Comparison of ENCODE assay signal across 8 cellular contexts in the genomic region with DNA sequence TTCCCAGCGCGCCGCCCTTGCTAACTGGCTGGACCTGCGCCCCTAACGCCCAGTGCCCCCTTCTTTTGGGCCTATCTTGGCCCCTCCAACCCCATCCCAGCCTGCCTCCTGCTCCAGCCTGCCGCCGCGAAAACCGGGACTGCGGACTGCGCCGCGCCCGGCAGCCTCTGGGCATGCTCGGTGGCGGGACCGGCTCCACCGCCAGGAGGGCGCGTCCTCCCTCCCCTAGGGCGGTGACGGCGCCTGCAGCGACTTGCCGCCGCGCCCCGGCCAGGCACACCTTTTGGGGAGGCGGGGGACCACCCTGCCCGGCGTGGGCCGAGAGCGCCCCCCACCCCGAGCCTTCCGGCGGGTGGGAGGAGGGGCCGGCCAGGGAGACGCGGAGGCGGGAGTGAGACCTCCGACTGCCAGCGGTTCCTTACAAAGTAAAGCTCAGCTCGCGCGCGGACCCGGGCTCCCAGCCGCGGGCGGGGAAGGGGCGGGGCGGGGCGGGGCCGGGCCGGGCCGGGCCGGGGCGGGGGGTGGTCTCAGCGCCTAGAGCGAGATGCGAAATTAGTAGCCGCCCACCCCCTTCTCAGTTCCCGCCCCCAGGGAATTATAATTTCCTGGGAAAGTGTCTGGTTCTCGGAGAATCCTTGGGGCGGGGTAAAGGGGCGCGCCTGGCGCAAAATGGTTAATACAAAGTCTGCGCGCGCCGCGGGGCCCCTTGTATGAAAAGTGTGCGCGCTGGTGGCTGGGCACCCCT.
DNase-seq lines count a peak whose midpoint lies in the region; ATAC-seq and TF ChIP-seq lines count a peak whose summit lies in the region.

No MANE protein-coding gene starts in this region.

- ATAC-seq in GM19455 (IDR thresholded peaks at IDR 0.05; ENCODE audit: unreplicated experiment) (peak; percentile 82), HG03460 (IDR thresholded peaks at IDR 0.05; ENCODE audit: unreplicated experiment) (peak; percentile 64)

- no peaks in the 10 kb centered on the region for H3K36me3 ChIP-seq in left ventricle myocardium inferior

- intact Hi-C loops in left ventricle myocardium inferior (cut with micrococcal nuclease) (no loop called here), posterior vena cava (cut with DNase I) (no loop called here)

- H3K9me3 ChIP-seq in left ventricle myocardium inferior (replicated peaks): no peaks in the 10 kb centered on the region

- H3K27ac ChIP-seq in angular gyrus (ENCODE audit: low read depth, low read length) (peak overlapping the region; percentile 87), left ventricle myocardium inferior (replicated peaks) (peak overlapping the region; percentile 99)

- peak overlapping the region; percentile 90 for H3K4me3 ChIP-seq in left ventricle myocardium inferior

- TF ChIP-seq CTCF in left ventricle myocardium inferior (IDR thresholded peaks at IDR 0.05; ENCODE audit: borderline replicate concordance): peak; percentile 65

- H3K4me1 ChIP-seq in left ventricle myocardium inferior: peaks cover 91% of the 10 kb centered on the region

- H3K27me3 ChIP-seq in left ventricle myocardium inferior (ENCODE audit: low read depth): no peaks in the 10 kb centered on the region

- DNase-seq in DMS114 treated with DMSO at 0.1 percent for 48 hours (lab: John Stamatoyannopoulos, UW; ENCODE audit: unreplicated experiment) (peak; percentile 34), NCI-H748 treated with DMSO at 0.1 percent for 48 hours (lab: John Stamatoyannopoulos, UW) (peak; percentile 56), left ventricle myocardium inferior (peak; percentile 82), posterior vena cava (ENCODE audit: low spot score) (peak; percentile 93), MV-4-11 (lab: John Stamatoyannopoulos, UW) (no peak)
